12 cellular contexts compared by ENCODE assay signal in the genomic region with DNA sequence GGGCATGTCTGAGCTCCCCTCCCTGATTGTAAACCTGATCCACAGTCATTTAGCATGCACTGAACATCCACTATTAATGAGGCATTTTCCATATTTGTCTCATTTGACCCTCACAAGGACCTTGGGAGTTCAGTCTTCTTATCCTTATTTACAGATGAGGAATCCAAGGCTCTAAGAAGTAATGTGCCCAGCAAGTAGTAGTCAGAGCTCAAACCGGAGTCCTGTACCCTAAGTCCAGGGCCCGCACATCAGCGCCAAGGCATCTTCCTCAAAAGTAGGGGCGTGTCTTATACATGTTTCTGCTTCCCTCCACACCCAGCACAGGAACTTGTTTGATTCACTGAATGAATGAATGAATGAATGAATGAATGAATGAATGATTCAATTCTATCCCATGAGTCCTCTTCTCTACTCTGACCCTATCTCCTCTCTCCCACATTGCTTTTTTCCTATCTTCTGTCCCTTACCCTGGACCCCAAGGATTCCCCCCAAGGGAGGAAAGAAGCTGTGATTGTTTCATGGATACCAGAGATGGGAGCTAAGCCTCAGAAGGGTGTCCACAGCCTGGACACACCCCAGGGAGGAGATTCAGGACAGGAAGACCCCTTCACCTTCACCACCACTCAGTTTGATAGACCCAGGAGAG. TPM values are rescaled to one million over a fixed set of nuclear protein-coding genes. Genes with fewer than 3 reads are reported as not detected.
DNase-seq lines count a peak whose midpoint lies in the region; ATAC-seq, FAIRE-seq and TF ChIP-seq lines count a peak whose summit lies in the region.
"Had no signal": no experiment of that assay in that cellular context is flagged by ENCODE, and none has a peak within 500 bp of the region (broad histone marks: within the 10 kb centered on the region; RNA-seq: fewer than 3 reads in every experiment).

No MANE protein-coding gene starts in this region.

- POLR2A ChIA-PET in HCT116 (lab: Charles Lee), result interaction anchor here (0.7 to 14.5 kb wide), 12 partner anchors 10 to 55 kb away, joined by 3 to 262 read pairs (median 5); partner anchors contain the start of genes KRT18 and KRT8

- no peak overlapping the region for H3K4me3 Mint-ChIP-seq in activated T-helper 1 cell treated with anti-CD3 and anti-CD28 coated beads, Interleukin-12 subunit alpha, Interleukin-12 subunit beta, Interleukin-2, Interleukin-4 antibody, amounts not matched to agents 30 ng/mL and 10 ng/mL and 1 ng/mL, durations not matched to agents 14 hours and 24 hours and 36 hours
- H3K4me3 Mint-ChIP-seq: stimulated activated naive CD8-positive, alpha-beta T cell treated with anti-CD3 and anti-CD28 coated beads, Interleukin-15, Interleukin-2, amounts not matched to agents 100 ng/mL and 50 ng/mL, for 24 hours had no signal

- CTCF ChIA-PET in HCT116 (lab: Charles Lee), result interaction anchor here (0.6 to 3.3 kb wide), 12 partner anchors 8 to 54 kb away, joined by 3 to 17 read pairs (median 4); partner anchors contain the start of gene KRT8

- H3K27ac Mint-ChIP-seq in activated T-helper 1 cell treated with anti-CD3 and anti-CD28 coated beads, Interleukin-12 subunit alpha, Interleukin-12 subunit beta, Interleukin-2, Interleukin-4 antibody, amounts not matched to agents 30 ng/mL and 10 ng/mL and 1 ng/mL, durations not matched to agents 14 hours and 24 hours and 36 hours, result no peak overlapping the region
- H3K27ac Mint-ChIP-seq: stimulated activated naive CD8-positive, alpha-beta T cell treated with anti-CD3 and anti-CD28 coated beads, Interleukin-15, Interleukin-2, amounts not matched to agents 100 ng/mL and 50 ng/mL, for 24 hours had no signal

- H3K36me3 ChIP-seq in HCT116 (ENCODE audit: control insufficient read depth in 1 of 2, insufficient read depth in 2 of 2, low read length in 2 of 2), result no peaks in the 10 kb centered on the region
- H3K36me3 ChIP-seq in colonic mucosa, result no peaks in the 10 kb centered on the region
- H3K36me3 ChIP-seq in muscle layer of duodenum (ENCODE audit: control insufficient read depth in 1 of 2, insufficient read depth in 2 of 2, low read length in 2 of 2), result no peaks in the 10 kb centered on the region
- H3K36me3 ChIP-seq in uterus, result no peaks in the 10 kb centered on the region
- H3K36me3 ChIP-seq: neutrophil had no signal

- TF ChIP-seq RAD21 in HCT116 (IDR thresholded peaks at IDR 0.05; ENCODE audit: low read depth), result no peak

- no peaks in the 10 kb centered on the region for H3K9me2 ChIP-seq in HCT116 (ENCODE audit: insufficient read depth)

- TF ChIP-seq POLR2A in HCT116 (IDR thresholded peaks at IDR 0.05; ENCODE audit: borderline replicate concordance, extremely low read depth, insufficient read depth, insufficient read length) (no peak), H54 (IDR thresholded peaks at IDR 0.05; ENCODE audit: low read depth, low read length) (no peak), uterus (IDR thresholded peaks at IDR 0.05) (no peak)

- intact Hi-C loops in HCT116 (cut with micrococcal nuclease) (loop anchor here (1.0 kb wide), 2 partner anchors 19 to 21 kb away; partner anchors contain the start of gene KRT8), colonic mucosa (cut with DNase I) (no loop called here), uterus (cut with DNase I; ENCODE audit: low total_unique reads) (no loop called here)
- intact Hi-C loops in activated T-helper 1 cell treated with anti-CD3 and anti-CD28 coated beads, Interleukin-12 subunit alpha, Interleukin-12 subunit beta, Interleukin-2, Interleukin-4 antibody, amounts not matched to agents 30 ng/mL and 10 ng/mL and 1 ng/mL, durations not matched to agents 14 hours and 24 hours and 36 hours (cut with micrococcal nuclease), result no loop called here

- H3K27me3 ChIP-seq in HCT116 (ENCODE audit: insufficient read depth, low read length) (no peaks in the 10 kb centered on the region), colonic mucosa (no peaks in the 10 kb centered on the region), muscle layer of duodenum (ENCODE audit: low read depth, low read length) (no peaks in the 10 kb centered on the region), uterus (no peaks in the 10 kb centered on the region)
- H3K27me3 ChIP-seq: neutrophil had no signal

- no peaks in the 10 kb centered on the region for H3K9me3 Mint-ChIP-seq in activated T-helper 1 cell treated with anti-CD3 and anti-CD28 coated beads, Interleukin-12 subunit alpha, Interleukin-12 subunit beta, Interleukin-2, Interleukin-4 antibody, amounts not matched to agents 30 ng/mL and 10 ng/mL and 1 ng/mL, durations not matched to agents 14 hours and 24 hours and 36 hours
- H3K9me3 Mint-ChIP-seq: stimulated activated naive CD8-positive, alpha-beta T cell treated with anti-CD3 and anti-CD28 coated beads, Interleukin-15, Interleukin-2, amounts not matched to agents 100 ng/mL and 50 ng/mL, for 24 hours had no signal

- peak overlapping the region; percentile 92 for H3K4me2 ChIP-seq in HCT116 (ENCODE audit: low read length)

- H4K20me1 ChIP-seq in HCT116 (ENCODE audit: insufficient read depth), result no peaks in the 10 kb centered on the region

- no peak for TF ChIP-seq CTCF in 22Rv1 (IDR thresholded peaks at IDR 0.05)
- no peak for TF ChIP-seq CTCF in HCT116 (IDR thresholded peaks at IDR 0.05 in 2 of 3, conservative IDR thresholded peaks at IDR 0.05 in 1 of 3; ENCODE audit: borderline replicate concordance in 1 of 3, insufficient read depth in 1 of 3, low read depth in 2 of 3, low read length in 2 of 3)
- TF ChIP-seq CTCF in colonic mucosa (IDR thresholded peaks at IDR 0.05), result no peak
- TF ChIP-seq CTCF in uterus (IDR thresholded peaks at IDR 0.05), result no peak

- peak overlapping the region; percentile 19 to 51 for H3K4me3 ChIP-seq in HCT116 (replicated peaks in 1 of 2; ENCODE audit: low read depth in 1 of 2, low read length in 2 of 2)
- H3K4me3 ChIP-seq in colonic mucosa, result no peak overlapping the region
- no peak overlapping the region for H3K4me3 ChIP-seq in muscle layer of duodenum (ENCODE audit: low read depth in 1 of 2, low read length in 2 of 2)
- no peak overlapping the region for H3K4me3 ChIP-seq in uterus

- H3K4me1 ChIP-seq in HCT116 (ENCODE audit: control insufficient read depth in 1 of 2, insufficient read depth in 2 of 2, low read length in 2 of 2) (peaks cover 63 to 89% of the 10 kb centered on the region in 2 experiments), colonic mucosa (peaks cover 18% of the 10 kb centered on the region), muscle layer of duodenum (ENCODE audit: control insufficient read depth in 1 of 2, insufficient read depth in 2 of 2, low read length in 2 of 2) (peaks cover 7 to 8% of the 10 kb centered on the region in 2 donors), uterus (peaks cover 0 to 9% of the 10 kb centered on the region in 2 donors)

- FAIRE-seq in H54 (lab: Jason Lieb, UNC), result no peak

- peaks cover 6% of the 10 kb centered on the region for H3K27me3 Mint-ChIP-seq in activated T-helper 1 cell treated with anti-CD3 and anti-CD28 coated beads, Interleukin-12 subunit alpha, Interleukin-12 subunit beta, Interleukin-2, Interleukin-4 antibody, amounts not matched to agents 30 ng/mL and 10 ng/mL and 1 ng/mL, durations not matched to agents 14 hours and 24 hours and 36 hours (ENCODE audit: insufficient read depth)
- H3K27me3 Mint-ChIP-seq: stimulated activated naive CD8-positive, alpha-beta T cell treated with anti-CD3 and anti-CD28 coated beads, Interleukin-15, Interleukin-2, amounts not matched to agents 100 ng/mL and 50 ng/mL, for 24 hours had no signal

- DNase-seq in HCT116 (ENCODE audit: low read depth, low spot score), result no peak
- DNase-seq in colonic mucosa, result no peak
- DNase-seq in H54 (ENCODE audit: insufficient read length, low spot score), result no peak
- DNase-seq in uterus, result no peak
- DNase-seq in activated T-helper 1 cell treated with anti-CD3 and anti-CD28 coated beads, Interleukin-12 subunit alpha, Interleukin-12 subunit beta, Interleukin-2, Interleukin-4 antibody, amounts not matched to agents 30 ng/mL and 10 ng/mL and 1 ng/mL, durations not matched to agents 14 hours and 24 hours and 36 hours (ENCODE audit: low spot score), result no peak
- DNase-seq: stimulated activated CD4-positive, alpha-beta T cell treated with anti-CD3 and anti-CD28 coated beads, Interleukin-4, amount 100 ng/mL, for 24 hours; T-helper 9 cell had no signal

- H3K27ac ChIP-seq in 22Rv1, result peak overlapping the region; percentile 70
- H3K27ac ChIP-seq in HCT116 (ENCODE audit: low read depth, low read length), result peak overlapping the region; percentile 95
- peak overlapping the region; percentile 93 for H3K27ac ChIP-seq in colonic mucosa
- H3K27ac ChIP-seq in muscle layer of duodenum (ENCODE audit: low read length), result peak overlapping the region; percentile 89
- no peak overlapping the region for H3K27ac ChIP-seq in uterus
- H3K27ac ChIP-seq: neutrophil had no signal

- H3K9me3 ChIP-seq in HCT116 (ENCODE audit: control insufficient read depth in 1 of 2, insufficient read depth in 1 of 2, low read depth in 1 of 2, low read length in 2 of 2) (no peaks in the 10 kb centered on the region), colonic mucosa (no peaks in the 10 kb centered on the region), muscle layer of duodenum (ENCODE audit: control insufficient read depth in 1 of 2, low read length in 2 of 2) (no peaks in the 10 kb centered on the region), uterus (no peaks in the 10 kb centered on the region)
- H3K9me3 ChIP-seq: neutrophil had no signal

- ATAC-seq in HCT116 (peak; percentile 20), GM21529 (IDR thresholded peaks at IDR 0.05; ENCODE audit: unreplicated experiment) (no peak)

- no peaks in the 10 kb centered on the region for H3K4me1 Mint-ChIP-seq in activated T-helper 1 cell treated with anti-CD3 and anti-CD28 coated beads, Interleukin-12 subunit alpha, Interleukin-12 subunit beta, Interleukin-2, Interleukin-4 antibody, amounts not matched to agents 30 ng/mL and 10 ng/mL and 1 ng/mL, durations not matched to agents 14 hours and 24 hours and 36 hours (ENCODE audit: low read depth)

- H3K36me3 Mint-ChIP-seq in activated T-helper 1 cell treated with anti-CD3 and anti-CD28 coated beads, Interleukin-12 subunit alpha, Interleukin-12 subunit beta, Interleukin-2, Interleukin-4 antibody, amounts not matched to agents 30 ng/mL and 10 ng/mL and 1 ng/mL, durations not matched to agents 14 hours and 24 hours and 36 hours (ENCODE audit: low read depth), result no peaks in the 10 kb centered on the region

- peak overlapping the region; percentile 74 for H3K9ac ChIP-seq in HCT116 (ENCODE audit: low read length)
- H3K9ac ChIP-seq in colonic mucosa (ENCODE audit: low read depth in 2 of 2, low read length in 2 of 2), result peak overlapping the region; percentile 0 to 83

- H2AFZ ChIP-seq in HCT116 (ENCODE audit: low read depth, low read length, poor library complexity, severe bottlenecking), result no peak overlapping the region

- RAD21 ChIA-PET in HCT116 (lab: Charles Lee; ENCODE audit: low non-redundant PET in 1 of 2, low total read pairs in 2 of 2, uncharacterized antibody in 2 of 2, unreplicated experiment in 2 of 2), result interaction anchor here (0.8 to 3.9 kb wide), 6 partner anchors 12 to 32 kb away, joined by 3 to 28 read pairs (median 9); partner anchors contain the start of gene KRT8 (in 2 of the 2)

- no peaks in the 10 kb centered on the region for H3K79me2 ChIP-seq in HCT116 (ENCODE audit: insufficient read depth, low read length)

- no TSS peak for BruUV-seq in HCT116 (replicated peaks; lab: Mats Ljungman, UMichigan)

RNA-seq across cellular contexts. Expression of gene KRT8, which starts 21.8 kb away (rescaled TPM):
- total RNA-seq in HCT116 (2021; ENCODE audit: unreplicated experiment), result 1,655 TPM
- polyA plus RNA-seq in HCT116 (2012), result 1,805 and 2,066 TPM in 2 replicates
- 1,000 to 10,000 TPM; 4,207 to 4,597 TPM for total RNA-seq in colonic mucosa
- total RNA-seq in uterus, result 10 to 100 TPM in 3 of 4 donors, 1 to 10 TPM in 1; 9.1 to 46.2 (median 36.5) TPM
- total RNA-seq in activated T-helper 1 cell treated with anti-CD3 and anti-CD28 coated beads, Interleukin-12 subunit alpha, Interleukin-12 subunit beta, Interleukin-2, Interleukin-4 antibody, amounts not matched to agents 30 ng/mL and 10 ng/mL and 1 ng/mL, durations not matched to agents 14 hours and 24 hours and 36 hours, result 0.23 TPM in 1 of 2 replicates, not detected in the other

RNA-seq across cellular contexts. Expression of gene KRT18, which starts 22.2 kb away (rescaled TPM):
- total RNA-seq in HCT116 (2021; ENCODE audit: unreplicated experiment), result 1,229 TPM
- polyA plus RNA-seq in HCT116 (2012), result 1,596 and 1,648 TPM in 2 replicates
- total RNA-seq in colonic mucosa, result 1,000 to 10,000 TPM; 1,068 to 1,487 TPM
- 10 to 100 TPM in 3 of 4 donors, 1 to 10 TPM in 1; 2.6 to 69.2 (median 17.8) TPM for total RNA-seq in uterus
- total RNA-seq in activated T-helper 1 cell treated with anti-CD3 and anti-CD28 coated beads, Interleukin-12 subunit alpha, Interleukin-12 subunit beta, Interleukin-2, Interleukin-4 antibody, amounts not matched to agents 30 ng/mL and 10 ng/mL and 1 ng/mL, durations not matched to agents 14 hours and 24 hours and 36 hours, result 3.2 and 3.9 TPM in 2 replicates

Comparison
In these comparisons a context has a peak if more than half of its experiments do, and no peak if none do; other contexts are left out.
1. H3K27ac ChIP-seq: peak in 22Rv1 (single experiment), HCT116 (single experiment), colonic mucosa (single experiment) and muscle layer of duodenum (single experiment); none in uterus (0 of 2).
2. H3K4me3 ChIP-seq: peak in HCT116 (2 of 2); none in colonic mucosa (single experiment), muscle layer of duodenum (0 of 2) and uterus (0 of 2).
3. RNA of gene KRT8, which starts 21.8 kb away (total RNA-seq): 4,207 to 4,597 TPM in colonic mucosa and 1,655 TPM in HCT116 (single experiment); 9.1 to 46.2 TPM in uterus and 0.23 TPM in activated T-helper 1 cell treated with anti-CD3 and anti-CD28 coated beads, Interleukin-12 subunit alpha, Interleukin-12 subunit beta, Interleukin-2, Interleukin-4 antibody, amounts not matched to agents 30 ng/mL and 10 ng/mL and 1 ng/mL, durations not matched to agents 14 hours and 24 hours and 36 hours; every median in the first group is over 10 times any median in the second.
4. RNA of gene KRT18, which starts 22.2 kb away (total RNA-seq): 1,068 to 1,487 TPM in colonic mucosa and 1,229 TPM in HCT116 (single experiment); 2.6 to 69.2 TPM in uterus and 3.2 to 3.9 TPM in activated T-helper 1 cell treated with anti-CD3 and anti-CD28 coated beads, Interleukin-12 subunit alpha, Interleukin-12 subunit beta, Interleukin-2, Interleukin-4 antibody, amounts not matched to agents 30 ng/mL and 10 ng/mL and 1 ng/mL, durations not matched to agents 14 hours and 24 hours and 36 hours; every median in the first group is over 10 times any median in the second.